ENCODE assay signal across 1 cellular context in the genomic region with DNA sequence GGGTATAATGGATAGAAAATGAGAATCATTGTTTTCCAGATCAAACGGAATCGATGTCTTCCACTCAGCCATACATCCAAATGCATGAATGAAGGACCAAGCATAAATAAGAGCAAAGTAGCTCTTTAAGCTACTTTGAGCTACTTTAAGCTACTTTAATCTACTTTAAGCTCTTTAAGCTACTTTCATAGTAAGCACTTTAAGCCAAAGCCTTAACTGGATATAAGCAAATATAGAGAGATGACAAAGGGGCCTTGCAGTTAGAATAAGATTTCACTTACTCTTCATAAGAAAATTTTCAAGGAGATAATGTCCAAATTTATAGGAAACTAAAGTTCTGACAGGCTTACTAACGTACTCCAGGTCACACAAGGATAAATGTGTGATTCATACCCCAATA.
TF ChIP-seq lines count a peak whose summit lies in the region.

No MANE protein-coding gene starts in this region.

TF ChIP-seq in IMR-90, 13 proteins besides CTCF, POLR2A, EP300 and RAD21:
- TF ChIP-seq MAFK (IDR thresholded peaks at IDR 0.05; ENCODE audit: low read depth, low read length): no peak
- no peak for TF ChIP-seq MAZ (IDR thresholded peaks at IDR 0.05; ENCODE audit: borderline replicate concordance, low read depth, low read length)
